ENCODE assay signal across 25 cellular contexts in the genomic region with DNA sequence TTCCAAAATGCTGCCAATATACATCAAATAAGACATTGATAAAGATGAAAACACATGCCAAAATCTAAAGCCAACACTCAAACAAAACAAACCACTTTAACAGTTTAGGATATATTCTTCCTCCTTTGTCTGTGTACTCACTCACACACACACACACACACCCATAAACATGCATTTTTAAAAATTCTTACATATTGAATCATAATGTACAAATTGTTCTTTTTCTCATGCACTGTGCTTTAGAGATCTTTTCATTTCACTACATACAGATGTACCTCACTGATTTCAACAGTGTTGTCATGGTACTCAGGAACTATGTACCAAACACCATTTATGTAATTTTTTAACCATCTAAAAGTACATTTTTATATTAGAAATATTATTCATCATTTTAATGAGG. TPM values are rescaled to one million over a fixed set of nuclear protein-coding genes. Genes with fewer than 3 reads are reported as not detected.
DNase-seq lines count a peak whose midpoint lies in the region; ATAC-seq and TF ChIP-seq lines count a peak whose summit lies in the region.
"Had no signal": no experiment of that assay in that cellular context is flagged by ENCODE, and none has a peak within 500 bp of the region (broad histone marks: within the 10 kb centered on the region; RNA-seq: fewer than 3 reads in every experiment).

No MANE protein-coding gene starts in this region.

- H3K4me3 Mint-ChIP-seq in MCF 10A (ENCODE audit: unreplicated experiment), result no peak overlapping the region

- no peak for TF ChIP-seq CTCF in MCF 10A (IDR thresholded peaks at IDR 0.05; ENCODE audit: unreplicated experiment)
- TF ChIP-seq CTCF in breast epithelium (IDR thresholded peaks at IDR 0.05), result no peak
- no peak for TF ChIP-seq CTCF in choroid plexus epithelial cell (conservative IDR thresholded peaks at IDR 0.05; ENCODE audit: low read depth, low read length)
- no peak for TF ChIP-seq CTCF in Peyer's patch (IDR thresholded peaks at IDR 0.05)

- H3K9me3 ChIP-seq in breast epithelium (no peaks in the 10 kb centered on the region), skeletal muscle satellite cell (replicated peaks; ENCODE audit: low read length) (no peaks in the 10 kb centered on the region), Peyer's patch (no peaks in the 10 kb centered on the region)
- H3K9me3 ChIP-seq: SK-N-SH had no signal

- DNase-seq in MCF 10A (ENCODE audit: unreplicated experiment) (peak; percentile 41), breast epithelium (ENCODE audit: low spot score in 2 of 2) (no peak), choroid plexus epithelial cell (ENCODE audit: low read depth) (peak; percentile 78), iris pigment epithelial cell (ENCODE audit: low read depth) (peak; percentile 72), Peyer's patch (no peak)
- DNase-seq: 8988T, DMS153, DND-41, MV-4-11, NCI-H1105, NCI-H146, NCI-H1930, NCI-H2107, NCI-H446, NCI-H524 treated with DMSO at 0.1 percent for 48 hours, NCI-H82, SIG-M5, SK-N-SH had no signal

- POLR2A ChIA-PET in MCF 10A (lab: Yijun Ruan, JAX), result interaction anchor here (0.5 to 1.8 kb wide), 9 partner anchors 10 to 254 kb away, joined by 3 to 5 read pairs (median 3); no protein-coding TSS in a partner anchor

- peak overlapping the region; percentile 83 for H3K27ac Mint-ChIP-seq in MCF 10A (ENCODE audit: low read depth, unreplicated experiment)

- ATAC-seq in GM18858 (IDR thresholded peaks at IDR 0.05; ENCODE audit: unreplicated experiment), result no peak
- no peak for ATAC-seq in HG02885 (IDR thresholded peaks at IDR 0.05; ENCODE audit: poor library complexity, unreplicated experiment)
- ATAC-seq: Panc1 had no signal

- peak overlapping the region; percentile 80 for H3K9ac ChIP-seq in skeletal muscle satellite cell (ENCODE audit: low read depth, low read length)
- H3K9ac ChIP-seq: SK-N-SH had no signal

- no peaks in the 10 kb centered on the region for H3K27me3 Mint-ChIP-seq in MCF 10A (ENCODE audit: insufficient read depth, unreplicated experiment)

- H3K4me1 Mint-ChIP-seq in MCF 10A (ENCODE audit: insufficient read depth, unreplicated experiment), result peaks cover 35% of the 10 kb centered on the region

- H3K4me1 ChIP-seq in breast epithelium (no peaks in the 10 kb centered on the region), skeletal muscle satellite cell (ENCODE audit: control insufficient read depth, insufficient read depth, low read length) (peaks cover 40% of the 10 kb centered on the region), Peyer's patch (no peaks in the 10 kb centered on the region)

- no TSS peak for BruUV-seq in MCF 10A (replicated peaks; lab: Mats Ljungman, UMichigan)

- no peaks in the 10 kb centered on the region for H3K9me3 Mint-ChIP-seq in MCF 10A (ENCODE audit: unreplicated experiment)

- no peaks in the 10 kb centered on the region for H3K36me3 Mint-ChIP-seq in MCF 10A (ENCODE audit: insufficient read depth, unreplicated experiment)

- intact Hi-C loops in MCF 10A (cut with micrococcal nuclease), result loop anchor here (2.0 kb wide), 1 partner anchor 26 kb away; no protein-coding TSS in a partner anchor
- intact Hi-C loops in breast epithelium (cut with DNase I; ENCODE audit: low total_unique reads), result no loop called here

- no peaks in the 10 kb centered on the region for H3K27me3 ChIP-seq in breast epithelium
- no peaks in the 10 kb centered on the region for H3K27me3 ChIP-seq in skeletal muscle satellite cell (ENCODE audit: control insufficient read depth, insufficient read depth, low read length)
- H3K27me3 ChIP-seq in Peyer's patch, result no peaks in the 10 kb centered on the region

- CTCF ChIA-PET in MCF 10A (lab: Yijun Ruan, JAX), result interaction anchor here (1.0 to 9.9 kb wide), 9 partner anchors 10 to 353 kb away, joined by 3 to 109 read pairs (median 7); partner anchors contain the start of gene RERG

- peak overlapping the region; percentile 53 for H3K4me2 ChIP-seq in skeletal muscle satellite cell (ENCODE audit: low read length)
- H3K4me2 ChIP-seq: SK-N-SH had no signal

- no peak overlapping the region for H3K27ac ChIP-seq in breast epithelium
- H3K27ac ChIP-seq in Peyer's patch, result no peak overlapping the region

- no peak for TF ChIP-seq POLR2A in breast epithelium (IDR thresholded peaks at IDR 0.05)
- TF ChIP-seq POLR2A in Peyer's patch (IDR thresholded peaks at IDR 0.05), result no peak

- no peak overlapping the region for H3K4me3 ChIP-seq in breast epithelium
- H3K4me3 ChIP-seq in choroid plexus epithelial cell (ENCODE audit: low read depth, low read length), result no peak overlapping the region
- no peak overlapping the region for H3K4me3 ChIP-seq in skeletal muscle satellite cell (ENCODE audit: low read length)
- H3K4me3 ChIP-seq in Peyer's patch, result no peak overlapping the region

- no peaks in the 10 kb centered on the region for H3K36me3 ChIP-seq in breast epithelium
- H3K36me3 ChIP-seq in skeletal muscle satellite cell (ENCODE audit: insufficient read depth, low read length), result no peaks in the 10 kb centered on the region
- H3K36me3 ChIP-seq in Peyer's patch, result no peaks in the 10 kb centered on the region

RNA-seq across cellular contexts. Expression of gene RERG, which starts 9.5 kb away (rescaled TPM):
- total RNA-seq in MCF 10A (2022) (7.6 and 16.5 TPM in 2 replicates), breast epithelium (100 to 1,000 TPM in 1 of 3 donors, 10 to 100 TPM in 2; 16.3 to 126 (median 60.0) TPM), Peyer's patch (10 to 100 TPM in 2 of 4 donors, 1 to 10 TPM in 2; 2.3 to 31.4 (median 10.7) TPM)
- 0.22 TPM in 1 of 2 replicates, not detected in the other for total RNA-seq in skeletal muscle satellite cell (2012; rRNA removed)
- total RNA-seq: HT-29, M059J, OCI-LY7 had no signal

Comparison
In these comparisons a context has a peak if more than half of its experiments do, and no peak if none do; other contexts are left out.
1. DNase-seq: peak in MCF 10A (single experiment), choroid plexus epithelial cell (single experiment) and iris pigment epithelial cell (single experiment); none in breast epithelium (0 of 2) and Peyer's patch (0 of 3).